1 cellular context compared by ENCODE assay signal in the genomic region with DNA sequence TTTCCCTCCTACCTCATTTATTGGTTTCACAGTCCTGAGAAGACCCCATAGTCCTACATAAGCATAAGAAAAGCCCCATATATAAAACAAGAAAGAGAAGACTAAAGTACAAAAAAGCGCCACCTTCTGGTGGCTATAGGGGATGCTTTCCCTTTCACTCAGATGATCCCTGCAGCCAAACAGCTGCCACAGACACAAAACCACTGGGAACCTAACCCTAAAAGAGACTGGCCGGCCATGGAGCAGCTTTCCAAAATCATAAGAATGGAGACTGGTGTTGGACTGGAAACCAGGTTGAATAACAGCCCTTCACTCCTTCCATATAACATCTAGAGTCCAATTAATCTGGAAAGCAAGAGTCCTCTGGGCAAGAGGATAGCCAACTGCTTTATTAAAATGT.
TF ChIP-seq lines count a peak whose summit lies in the region.

No MANE protein-coding gene starts in this region.

TF ChIP-seq in GM23338, 12 proteins besides CTCF, POLR2A, EP300 and RAD21 (continued from another document):
- TF ChIP-seq, protein P1, sequence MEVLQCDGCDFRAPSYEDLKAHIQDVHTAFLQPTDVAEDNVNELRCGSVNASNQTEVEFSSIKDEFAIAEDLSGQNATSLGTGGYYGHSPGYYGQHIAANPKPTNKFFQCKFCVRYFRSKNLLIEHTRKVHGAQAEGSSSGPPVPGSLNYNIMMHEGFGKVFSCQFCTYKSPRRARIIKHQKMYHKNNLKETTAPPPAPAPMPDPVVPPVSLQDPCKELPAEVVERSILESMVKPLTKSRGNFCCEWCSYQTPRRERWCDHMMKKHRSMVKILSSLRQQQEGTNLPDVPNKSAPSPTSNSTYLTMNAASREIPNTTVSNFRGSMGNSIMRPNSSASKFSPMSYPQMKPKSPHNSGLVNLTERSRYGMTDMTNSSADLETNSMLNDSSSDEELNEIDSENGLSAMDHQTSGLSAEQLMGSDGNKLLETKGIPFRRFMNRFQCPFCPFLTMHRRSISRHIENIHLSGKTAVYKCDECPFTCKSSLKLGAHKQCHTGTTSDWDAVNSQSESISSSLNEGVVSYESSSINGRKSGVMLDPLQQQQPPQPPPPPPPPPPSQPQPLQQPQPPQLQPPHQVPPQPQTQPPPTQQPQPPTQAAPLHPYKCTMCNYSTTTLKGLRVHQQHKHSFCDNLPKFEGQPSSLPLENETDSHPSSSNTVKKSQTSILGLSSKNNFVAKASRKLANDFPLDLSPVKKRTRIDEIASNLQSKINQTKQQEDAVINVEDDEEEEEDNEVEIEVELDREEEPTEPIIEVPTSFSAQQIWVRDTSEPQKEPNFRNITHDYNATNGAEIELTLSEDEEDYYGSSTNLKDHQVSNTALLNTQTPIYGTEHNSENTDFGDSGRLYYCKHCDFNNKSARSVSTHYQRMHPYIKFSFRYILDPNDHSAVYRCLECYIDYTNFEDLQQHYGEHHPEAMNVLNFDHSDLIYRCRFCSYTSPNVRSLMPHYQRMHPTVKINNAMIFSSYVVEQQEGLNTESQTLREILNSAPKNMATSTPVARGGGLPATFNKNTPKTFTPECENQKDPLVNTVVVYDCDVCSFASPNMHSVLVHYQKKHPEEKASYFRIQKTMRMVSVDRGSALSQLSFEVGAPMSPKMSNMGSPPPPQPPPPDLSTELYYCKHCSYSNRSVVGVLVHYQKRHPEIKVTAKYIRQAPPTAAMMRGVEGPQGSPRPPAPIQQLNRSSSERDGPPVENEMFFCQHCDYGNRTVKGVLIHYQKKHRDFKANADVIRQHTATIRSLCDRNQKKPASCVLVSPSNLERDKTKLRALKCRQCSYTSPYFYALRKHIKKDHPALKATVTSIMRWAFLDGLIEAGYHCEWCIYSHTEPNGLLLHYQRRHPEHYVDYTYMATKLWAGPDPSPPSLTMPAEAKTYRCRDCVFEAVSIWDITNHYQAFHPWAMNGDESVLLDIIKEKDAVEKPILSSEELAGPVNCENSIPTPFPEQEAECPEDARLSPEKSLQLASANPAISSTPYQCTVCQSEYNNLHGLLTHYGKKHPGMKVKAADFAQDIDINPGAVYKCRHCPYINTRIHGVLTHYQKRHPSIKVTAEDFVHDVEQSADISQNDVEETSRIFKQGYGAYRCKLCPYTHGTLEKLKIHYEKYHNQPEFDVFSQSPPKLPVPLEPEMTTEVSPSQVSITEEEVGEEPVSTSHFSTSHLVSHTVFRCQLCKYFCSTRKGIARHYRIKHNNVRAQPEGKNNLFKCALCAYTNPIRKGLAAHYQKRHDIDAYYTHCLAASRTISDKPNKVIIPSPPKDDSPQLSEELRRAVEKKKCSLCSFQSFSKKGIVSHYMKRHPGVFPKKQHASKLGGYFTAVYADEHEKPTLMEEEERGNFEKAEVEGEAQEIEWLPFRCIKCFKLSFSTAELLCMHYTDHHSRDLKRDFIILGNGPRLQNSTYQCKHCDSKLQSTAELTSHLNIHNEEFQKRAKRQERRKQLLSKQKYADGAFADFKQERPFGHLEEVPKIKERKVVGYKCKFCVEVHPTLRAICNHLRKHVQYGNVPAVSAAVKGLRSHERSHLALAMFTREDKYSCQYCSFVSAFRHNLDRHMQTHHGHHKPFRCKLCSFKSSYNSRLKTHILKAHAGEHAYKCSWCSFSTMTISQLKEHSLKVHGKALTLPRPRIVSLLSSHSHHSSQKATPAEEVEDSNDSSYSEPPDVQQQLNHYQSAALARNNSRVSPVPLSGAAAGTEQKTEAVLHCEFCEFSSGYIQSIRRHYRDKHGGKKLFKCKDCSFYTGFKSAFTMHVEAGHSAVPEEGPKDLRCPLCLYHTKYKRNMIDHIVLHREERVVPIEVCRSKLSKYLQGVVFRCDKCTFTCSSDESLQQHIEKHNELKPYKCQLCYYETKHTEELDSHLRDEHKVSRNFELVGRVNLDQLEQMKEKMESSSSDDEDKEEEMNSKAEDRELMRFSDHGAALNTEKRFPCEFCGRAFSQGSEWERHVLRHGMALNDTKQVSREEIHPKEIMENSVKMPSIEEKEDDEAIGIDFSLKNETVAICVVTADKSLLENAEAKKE (CRISPR knock-in tag; IDR thresholded peaks at IDR 0.05), result no peak
- TF ChIP-seq, protein P2, sequence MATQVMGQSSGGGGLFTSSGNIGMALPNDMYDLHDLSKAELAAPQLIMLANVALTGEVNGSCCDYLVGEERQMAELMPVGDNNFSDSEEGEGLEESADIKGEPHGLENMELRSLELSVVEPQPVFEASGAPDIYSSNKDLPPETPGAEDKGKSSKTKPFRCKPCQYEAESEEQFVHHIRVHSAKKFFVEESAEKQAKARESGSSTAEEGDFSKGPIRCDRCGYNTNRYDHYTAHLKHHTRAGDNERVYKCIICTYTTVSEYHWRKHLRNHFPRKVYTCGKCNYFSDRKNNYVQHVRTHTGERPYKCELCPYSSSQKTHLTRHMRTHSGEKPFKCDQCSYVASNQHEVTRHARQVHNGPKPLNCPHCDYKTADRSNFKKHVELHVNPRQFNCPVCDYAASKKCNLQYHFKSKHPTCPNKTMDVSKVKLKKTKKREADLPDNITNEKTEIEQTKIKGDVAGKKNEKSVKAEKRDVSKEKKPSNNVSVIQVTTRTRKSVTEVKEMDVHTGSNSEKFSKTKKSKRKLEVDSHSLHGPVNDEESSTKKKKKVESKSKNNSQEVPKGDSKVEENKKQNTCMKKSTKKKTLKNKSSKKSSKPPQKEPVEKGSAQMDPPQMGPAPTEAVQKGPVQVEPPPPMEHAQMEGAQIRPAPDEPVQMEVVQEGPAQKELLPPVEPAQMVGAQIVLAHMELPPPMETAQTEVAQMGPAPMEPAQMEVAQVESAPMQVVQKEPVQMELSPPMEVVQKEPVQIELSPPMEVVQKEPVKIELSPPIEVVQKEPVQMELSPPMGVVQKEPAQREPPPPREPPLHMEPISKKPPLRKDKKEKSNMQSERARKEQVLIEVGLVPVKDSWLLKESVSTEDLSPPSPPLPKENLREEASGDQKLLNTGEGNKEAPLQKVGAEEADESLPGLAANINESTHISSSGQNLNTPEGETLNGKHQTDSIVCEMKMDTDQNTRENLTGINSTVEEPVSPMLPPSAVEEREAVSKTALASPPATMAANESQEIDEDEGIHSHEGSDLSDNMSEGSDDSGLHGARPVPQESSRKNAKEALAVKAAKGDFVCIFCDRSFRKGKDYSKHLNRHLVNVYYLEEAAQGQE (IDR thresholded peaks at IDR 0.05; ENCODE audit: unreplicated experiment), result no peak
- TF ChIP-seq ZNF114 (CRISPR knock-in tag; IDR thresholded peaks at IDR 0.05) (no peak), ZNF331 (CRISPR knock-in tag; IDR thresholded peaks at IDR 0.05; ENCODE audit: low read depth) (no peak), NANOG (IDR thresholded peaks at IDR 0.05; ENCODE audit: borderline replicate concordance) (no peak), EZH2phosphoT487 (IDR thresholded peaks at IDR 0.05; ENCODE audit: unreplicated experiment) (no peak)
